Comparison of ENCODE assay signal across 20 cellular contexts in genomic region chr9:20397348-20397747, GRCh38.
A peak's percentile ranks its signal among the peaks of the same experiment; 100 is the strongest.
DNase-seq lines count a peak whose midpoint lies in the region; ATAC-seq and TF ChIP-seq lines count a peak whose summit lies in the region.
"Had no signal": no experiment of that assay in that cellular context is flagged by ENCODE, and none has a peak within 500 bp of the region (broad histone marks: within the 10 kb centered on the region; RNA-seq: fewer than 3 reads in every experiment).

No MANE protein-coding gene starts in this region.

- peak overlapping the region; percentile 75 for H3K27ac Mint-ChIP-seq in activated naive CD4-positive, alpha-beta T cell treated with anti-CD3 and anti-CD28 coated beads for 36 hours
- H3K27ac Mint-ChIP-seq in GM23338 (no peak overlapping the region), nephron progenitor cell (peak overlapping the region; percentile 20)
- H3K27ac Mint-ChIP-seq: activated T-helper 17 cell treated with anti-CD3 and anti-CD28 coated beads, Interleukin-2, amount 50 U/mL, for 72 hours had no signal

- peaks cover 11% of the 10 kb centered on the region for H3K4me1 ChIP-seq in GM23338 (ENCODE audit: insufficient read depth)
- H3K4me1 ChIP-seq: adrenal gland, BE2C, prostate gland had no signal

- H2AFZ ChIP-seq in GM23338: no peak overlapping the region

- peak overlapping the region; percentile 13; the same call in 1 of the 2 replicates for H3K4me2 ChIP-seq in GM23338

- no peaks in the 10 kb centered on the region for H3F3A ChIP-seq in GM23338 (replicated peaks; ENCODE audit: low read depth)

- H4K20me1 ChIP-seq in GM23338 (replicated peaks; ENCODE audit: insufficient read depth): no peaks in the 10 kb centered on the region

- no peak overlapping the region for H3K27ac ChIP-seq in GM23338 (ENCODE audit: low read depth)
- H3K27ac ChIP-seq: adrenal gland, prostate gland, stomach had no signal

- no peaks in the 10 kb centered on the region for H3K9me2 ChIP-seq in GM23338 (ENCODE audit: insufficient read depth)

- H3K79me2 ChIP-seq in GM23338 (replicated peaks; ENCODE audit: insufficient read depth): no peaks in the 10 kb centered on the region

- peak; percentile 93 for ATAC-seq in GM23338
- ATAC-seq in HG03575 (IDR thresholded peaks at IDR 0.05; ENCODE audit: extremely low read depth, insufficient number of reproducible peaks, low FRiP score, unreplicated experiment): peak; percentile 69
- no peak for ATAC-seq in HG03135 (IDR thresholded peaks at IDR 0.05; ENCODE audit: unreplicated experiment)
- ATAC-seq: activated T-helper 17 cell treated with anti-CD3 and anti-CD28 coated beads, Interleukin-2, amount 50 U/mL, for 72 hours had no signal

- no peaks in the 10 kb centered on the region for H3K36me3 ChIP-seq in GM23338 (ENCODE audit: insufficient read depth)
- H3K36me3 ChIP-seq: adrenal gland, BE2C, prostate gland, stomach had no signal

- TF ChIP-seq CTCF in GM23338 (conservative IDR thresholded peaks at IDR 0.05; ENCODE audit: low read depth in 2 of 2) (no peak), nephron progenitor cell (IDR thresholded peaks at IDR 0.05) (no peak)

- intact Hi-C loops in activated naive CD4-positive, alpha-beta T cell treated with anti-CD3 and anti-CD28 coated beads for 36 hours (cut with micrococcal nuclease): loop anchor here (2.0 kb wide), 1 partner anchor 77 kb away; no protein-coding TSS in a partner anchor

- H3K36me3 Mint-ChIP-seq in activated naive CD4-positive, alpha-beta T cell treated with anti-CD3 and anti-CD28 coated beads for 36 hours (ENCODE audit: low read depth): peaks cover 1% of the 10 kb centered on the region
- H3K36me3 Mint-ChIP-seq in GM23338 (ENCODE audit: low read depth) (no peaks in the 10 kb centered on the region), nephron progenitor cell (ENCODE audit: low read depth) (peaks cover 34% of the 10 kb centered on the region)

- H3K4me1 Mint-ChIP-seq in activated naive CD4-positive, alpha-beta T cell treated with anti-CD3 and anti-CD28 coated beads for 36 hours (ENCODE audit: low read depth): peaks cover 64% of the 10 kb centered on the region
- H3K4me1 Mint-ChIP-seq in GM23338: peaks cover 26% of the 10 kb centered on the region
- H3K4me1 Mint-ChIP-seq in nephron progenitor cell: peaks cover 65% of the 10 kb centered on the region

- H3K27me3 ChIP-seq in GM23338 (ENCODE audit: insufficient read depth): no peaks in the 10 kb centered on the region
- H3K27me3 ChIP-seq: adrenal gland, BE2C, stomach had no signal

- CTCF ChIA-PET in activated naive CD4-positive, alpha-beta T cell treated with anti-CD3 and anti-CD28 coated beads for 36 hours (lab: Charles Lee): no interaction called here

- H3K9me3 Mint-ChIP-seq in activated naive CD4-positive, alpha-beta T cell treated with anti-CD3 and anti-CD28 coated beads for 36 hours: no peaks in the 10 kb centered on the region
- H3K9me3 Mint-ChIP-seq in GM23338 (no peaks in the 10 kb centered on the region), nephron progenitor cell (no peaks in the 10 kb centered on the region)
- H3K9me3 Mint-ChIP-seq: activated T-helper 17 cell treated with anti-CD3 and anti-CD28 coated beads, Interleukin-2, amount 50 U/mL, for 72 hours had no signal

- H3K27me3 Mint-ChIP-seq in activated naive CD4-positive, alpha-beta T cell treated with anti-CD3 and anti-CD28 coated beads for 36 hours (ENCODE audit: low read depth): no peaks in the 10 kb centered on the region
- H3K27me3 Mint-ChIP-seq in GM23338 (ENCODE audit: insufficient read depth, low read depth, poor library complexity): no peaks in the 10 kb centered on the region
- H3K27me3 Mint-ChIP-seq in nephron progenitor cell (ENCODE audit: low read depth, poor library complexity): no peaks in the 10 kb centered on the region
- H3K27me3 Mint-ChIP-seq: activated T-helper 17 cell treated with anti-CD3 and anti-CD28 coated beads, Interleukin-2, amount 50 U/mL, for 72 hours had no signal

- H3K4me3 ChIP-seq in GM23338: no peak overlapping the region
- H3K4me3 ChIP-seq: adrenal gland, prostate gland, stomach had no signal

- no peak for DNase-seq in activated naive CD4-positive, alpha-beta T cell treated with anti-CD3 and anti-CD28 coated beads for 36 hours
- DNase-seq in activated naive CD4-positive, alpha-beta T cell treated with Interleukin-2 at 50 U/mL for 16 hours: no peak
- DNase-seq in GM23338 (ENCODE audit: low spot score) (peak; percentile 29), nephron progenitor cell (no peak), midbrain (lab: John Stamatoyannopoulos, UW) (no peak), kidney tubule cell (ENCODE audit: low spot score) (no peak)
- DNase-seq: 8988T; activated CD4-positive, alpha-beta T cell treated with anti-CD3 and anti-CD28 coated beads for 1 hour; adrenal gland; BE2C; head of caudate nucleus; Karpas-422; NCI-H2081 treated with DMSO at 0.1 percent for 48 hours; NCI-H524; stomach; T1000 had no signal

- no peak overlapping the region for H3K4me3 Mint-ChIP-seq in activated naive CD4-positive, alpha-beta T cell treated with anti-CD3 and anti-CD28 coated beads for 36 hours
- H3K4me3 Mint-ChIP-seq in GM23338: no peak overlapping the region
- no peak overlapping the region for H3K4me3 Mint-ChIP-seq in nephron progenitor cell
- H3K4me3 Mint-ChIP-seq: activated T-helper 17 cell treated with anti-CD3 and anti-CD28 coated beads, Interleukin-2, amount 50 U/mL, for 72 hours had no signal

TF ChIP-seq in GM23338, 12 proteins besides CTCF, POLR2A, EP300 and RAD21 (continues in another document):
- TF ChIP-seq EZH2phosphoT487 (IDR thresholded peaks at IDR 0.05; ENCODE audit: unreplicated experiment): no peak
- no peak for TF ChIP-seq CREB1 (CRISPR knock-in tag; IDR thresholded peaks at IDR 0.05; ENCODE audit: low read depth)
- no peak for TF ChIP-seq ETS1 (IDR thresholded peaks at IDR 0.05)
- no peak for TF ChIP-seq EZH2 (IDR thresholded peaks at IDR 0.05; ENCODE audit: low read depth, unreplicated experiment)
- TF ChIP-seq ZNF462 (CRISPR knock-in tag; IDR thresholded peaks at IDR 0.05): no peak
